Comparison of ENCODE assay signal across 26 cellular contexts in genomic region chr11:23990346-23990745, GRCh38.
DNase-seq lines count a peak whose midpoint lies in the region; TF ChIP-seq lines count a peak whose summit lies in the region.
"Had no signal": no experiment of that assay in that cellular context is flagged by ENCODE, and none has a peak within 500 bp of the region (broad histone marks: within the 10 kb centered on the region; RNA-seq: fewer than 3 reads in every experiment).

No MANE protein-coding gene starts in this region.

- no peak for TF ChIP-seq CTCF in VCaP (conservative IDR thresholded peaks at IDR 0.05)
- TF ChIP-seq CTCF in fibroblast of villous mesenchyme (IDR thresholded peaks at IDR 0.05; ENCODE audit: insufficient read depth, low read depth, low read length) = no peak
- no peak for TF ChIP-seq CTCF in smooth muscle cell (IDR thresholded peaks at IDR 0.05; ENCODE audit: borderline replicate concordance, insufficient read depth, poor library complexity, severe bottlenecking)
- no peak for TF ChIP-seq CTCF in coronary artery (IDR thresholded peaks at IDR 0.05)
- TF ChIP-seq CTCF in RWPE1 (conservative IDR thresholded peaks at IDR 0.05; ENCODE audit: low read depth) = no peak

- peak overlapping the region; percentile 58 for H3K4me2 ChIP-seq in smooth muscle cell
- H3K4me2 ChIP-seq: PC-9 had no signal

- H3K27ac ChIP-seq in VCaP (peak overlapping the region; percentile 23; the same call in 1 of the 2 replicates), smooth muscle cell (ENCODE audit: low read depth) (no peak overlapping the region), coronary artery (no peak overlapping the region), RWPE1 (no peak overlapping the region)
- no peak overlapping the region for H3K27ac ChIP-seq in CD4-positive, alpha-beta memory T cell (ENCODE audit: low read depth, low read length)
- H3K27ac ChIP-seq: 22Rv1, PC-9, upper lobe of right lung had no signal

- H3K79me2 ChIP-seq in smooth muscle cell (ENCODE audit: low read depth) = no peaks in the 10 kb centered on the region

- H3K4me1 Mint-ChIP-seq in CD4-positive, alpha-beta memory T cell = no peaks in the 10 kb centered on the region
- H3K4me1 Mint-ChIP-seq: activated CD4-positive, alpha-beta T cell treated with anti-CD3 and anti-CD28 coated beads, Interleukin-2, amount 10 ng/mL, durations not matched to agents 24 days and 14 days; CD4-positive, CD25-positive, alpha-beta regulatory T cell; nephron progenitor cell; stimulated activated memory B cell treated with anti-CD40 and anti-IgM and Interleukin-4, amounts not matched to agents 10 μg/mL and 1 μg/mL and 100 μg/mL, for 72 hours had no signal

- H3K4me3 ChIP-seq in fibroblast of villous mesenchyme (ENCODE audit: low read depth, low read length) (no peak overlapping the region), smooth muscle cell (no peak overlapping the region), coronary artery (no peak overlapping the region)
- H3K4me3 ChIP-seq in CD4-positive, alpha-beta memory T cell (ENCODE audit: low read length in 2 of 2) = no peak overlapping the region
- H3K4me3 ChIP-seq: heart right ventricle, lung, PC-9, upper lobe of right lung had no signal

- DNase-seq in NCI-H2227 treated with DMSO at 0.1 percent for 48 hours (lab: John Stamatoyannopoulos, UW) (peak; percentile 22), NCI-H2227 (lab: John Stamatoyannopoulos, UW; ENCODE audit: unreplicated experiment) (no peak), fibroblast of villous mesenchyme (ENCODE audit: low read depth) (peak; percentile 60), smooth muscle cell (lab: John Stamatoyannopoulos, UW; ENCODE audit: unreplicated experiment) (no peak), coronary artery (ENCODE audit: low spot score) (no peak), RWPE1 (ENCODE audit: low spot score) (no peak)
- no peak for DNase-seq in CD4-positive, alpha-beta memory T cell
- DNase-seq: activated CD4-positive, alpha-beta T cell treated with anti-CD3 and anti-CD28 coated beads, Interleukin-2, amount 10 ng/mL, durations not matched to agents 24 days and 14 days; activated T-cell treated with anti-CD3 and anti-CD28 coated beads, Interleukin-2, amount 50 U/mL, for 4 hours; CD4-positive, CD25-positive, alpha-beta regulatory T cell; heart right ventricle; kidney glomerular epithelial cell; NCI-H2081 treated with DMSO at 0.1 percent for 48 hours; NCI-H510A; nephron progenitor cell; NK-92 treated with Interleukin-12 subunit alpha and Interleukin-12 subunit beta, amount 100 ng/mL, for 24 hours; PC-9; stimulated activated CD4-positive, alpha-beta T cell treated with anti-CD3 and anti-CD28 coated beads, Interleukin-4, amount 100 ng/mL, for 4 hours; SW 1271; T-helper 9 cell; upper lobe of right lung had no signal

- H4K20me1 ChIP-seq in smooth muscle cell (ENCODE audit: low read depth) = no peaks in the 10 kb centered on the region

- WGBS in smooth muscle cell (ENCODE audit: low lambda C conversion rate) = 40% methylated on average over 1 of the region's 1 CpG

- intact Hi-C loops in CD4-positive, alpha-beta memory T cell (cut with micrococcal nuclease) = no loop called here

- no peaks in the 10 kb centered on the region for H3K27me3 Mint-ChIP-seq in CD4-positive, alpha-beta memory T cell
- H3K27me3 Mint-ChIP-seq: activated CD4-positive, alpha-beta T cell treated with anti-CD3 and anti-CD28 coated beads, Interleukin-2, amount 10 ng/mL, durations not matched to agents 24 days and 14 days; CD4-positive, CD25-positive, alpha-beta regulatory T cell; progenitor cell of endocrine pancreas; stimulated activated memory B cell treated with anti-CD40 and anti-IgM and Interleukin-4, amounts not matched to agents 10 μg/mL and 1 μg/mL and 100 μg/mL, for 72 hours had no signal

- CTCF ChIA-PET in CD4-positive, alpha-beta memory T cell (lab: Charles Lee; ENCODE audit: partially characterized antibody) = no interaction called here
- CTCF ChIA-PET in RWPE1 (lab: Yijun Ruan, JAX) = no interaction called here

- H3K36me3 Mint-ChIP-seq in CD4-positive, alpha-beta memory T cell = no peaks in the 10 kb centered on the region
- H3K36me3 Mint-ChIP-seq: CD4-positive, CD25-positive, alpha-beta regulatory T cell; stimulated activated memory B cell treated with anti-CD40 and anti-IgM and Interleukin-4, amounts not matched to agents 10 μg/mL and 1 μg/mL and 100 μg/mL, for 72 hours had no signal

- no peaks in the 10 kb centered on the region for H3K27me3 ChIP-seq in smooth muscle cell (ENCODE audit: low read depth)
- H3K27me3 ChIP-seq in CD4-positive, alpha-beta memory T cell (ENCODE audit: insufficient read depth, low read length) = no peaks in the 10 kb centered on the region
- H3K27me3 ChIP-seq: heart right ventricle, upper lobe of right lung had no signal

- H3K4me1 ChIP-seq in smooth muscle cell (ENCODE audit: low read depth) = peaks cover 32% of the 10 kb centered on the region
- no peaks in the 10 kb centered on the region for H3K4me1 ChIP-seq in CD4-positive, alpha-beta memory T cell (ENCODE audit: insufficient read depth, low read length)

- no peaks in the 10 kb centered on the region for H3F3A ChIP-seq in smooth muscle cell (ENCODE audit: low read depth)

- H3K9me3 Mint-ChIP-seq in CD4-positive, alpha-beta memory T cell = peaks cover 0 to 12% (median 4%) of the 10 kb centered on the region in 8 donors
- H3K9me3 Mint-ChIP-seq: nephron progenitor cell had no signal

- peak overlapping the region; percentile 85 for H2AFZ ChIP-seq in smooth muscle cell (ENCODE audit: low read depth)
- H2AFZ ChIP-seq: PC-9 had no signal

- POLR2A ChIA-PET in CD4-positive, alpha-beta memory T cell (lab: Charles Lee; ENCODE audit: partially characterized antibody) = no interaction called here
- POLR2A ChIA-PET in RWPE1 (lab: Yijun Ruan, JAX; ENCODE audit: low non-redundant PET) = no interaction called here

- H3K4me3 Mint-ChIP-seq in CD4-positive, alpha-beta memory T cell = no peak overlapping the region
- H3K4me3 Mint-ChIP-seq: activated CD4-positive, alpha-beta T cell treated with anti-CD3 and anti-CD28 coated beads, Interleukin-2, amount 10 ng/mL, durations not matched to agents 24 days and 14 days; activated T-cell treated with anti-CD3 and anti-CD28 coated beads, Interleukin-2, amount 50 U/mL, for 4 hours; CD4-positive, CD25-positive, alpha-beta regulatory T cell; nephron progenitor cell; stimulated activated memory B cell treated with anti-CD40 and anti-IgM and Interleukin-4, amounts not matched to agents 10 μg/mL and 1 μg/mL and 100 μg/mL, for 72 hours had no signal

- H3K36me3 ChIP-seq in smooth muscle cell (ENCODE audit: low read depth) = no peaks in the 10 kb centered on the region
- no peaks in the 10 kb centered on the region for H3K36me3 ChIP-seq in CD4-positive, alpha-beta memory T cell (ENCODE audit: insufficient read depth, low read length)
- H3K36me3 ChIP-seq: heart right ventricle, upper lobe of right lung had no signal

- no peaks in the 10 kb centered on the region for H3K9me3 ChIP-seq in smooth muscle cell (replicated peaks; ENCODE audit: low read depth)
- no peaks in the 10 kb centered on the region for H3K9me3 ChIP-seq in CD4-positive, alpha-beta memory T cell (ENCODE audit: control insufficient read depth in 1 of 2, low read length in 2 of 2)
- H3K9me3 ChIP-seq: upper lobe of right lung had no signal

- no peak overlapping the region for H3K27ac Mint-ChIP-seq in CD4-positive, alpha-beta memory T cell
- H3K27ac Mint-ChIP-seq: activated CD4-positive, alpha-beta T cell treated with anti-CD3 and anti-CD28 coated beads, Interleukin-2, amount 10 ng/mL, durations not matched to agents 24 days and 14 days; CD4-positive, CD25-positive, alpha-beta regulatory T cell; nephron progenitor cell; progenitor cell of endocrine pancreas; stimulated activated memory B cell treated with anti-CD40 and anti-IgM and Interleukin-4, amounts not matched to agents 10 μg/mL and 1 μg/mL and 100 μg/mL, for 72 hours had no signal

- no peak overlapping the region for H3K9ac ChIP-seq in smooth muscle cell (ENCODE audit: low read depth)

Comparison
In these comparisons a context has a peak if more than half of its experiments do, and no peak if none do; other contexts are left out.
1. DNase-seq: peak in NCI-H2227 treated with DMSO at 0.1 percent for 48 hours (single experiment) and fibroblast of villous mesenchyme (single experiment); none in NCI-H2227 (single experiment), smooth muscle cell (single experiment), coronary artery (single experiment), CD4-positive, alpha-beta memory T cell (0 of 5) and RWPE1 (single experiment).